7 cellular contexts compared by ENCODE assay signal in genomic region chr9:35756275-35756742, GRCh38. TPM values are rescaled to one million over a fixed set of nuclear protein-coding genes. Genes with fewer than 3 reads are reported as not detected.
A peak's percentile ranks its signal among the peaks of the same experiment; 100 is the strongest.
DNase-seq lines count a peak whose midpoint lies in the region; TF ChIP-seq lines count a peak whose summit lies in the region.
"Had no signal": no experiment of that assay in that cellular context is flagged by ENCODE, and none has a peak within 500 bp of the region (broad histone marks: within the 10 kb centered on the region; RNA-seq: fewer than 3 reads in every experiment).

No MANE protein-coding gene starts in this region.

- H3K27ac ChIP-seq in SJCRH30 = peak overlapping the region; percentile 75
- H3K27ac ChIP-seq in effector memory CD4-positive, alpha-beta T cell (ENCODE audit: insufficient read depth, low read length, poor library complexity, severe bottlenecking) = peak overlapping the region; percentile 77

- H3K4me1 ChIP-seq in SJCRH30 = no peaks in the 10 kb centered on the region
- H3K4me1 ChIP-seq in effector memory CD4-positive, alpha-beta T cell (ENCODE audit: control insufficient read depth, insufficient read depth, low read length, poor library complexity, severe bottlenecking) = peaks cover 6% of the 10 kb centered on the region

- no peaks in the 10 kb centered on the region for H3K27me3 ChIP-seq in SJCRH30
- no peaks in the 10 kb centered on the region for H3K27me3 ChIP-seq in effector memory CD4-positive, alpha-beta T cell (replicated peaks; ENCODE audit: control insufficient read depth, insufficient read depth, low read length, poor library complexity, severe bottlenecking)

- H3K4me3 ChIP-seq in SJCRH30 (peak overlapping the region; percentile 61), skeletal muscle cell (ENCODE audit: low read depth, low read length) (peak overlapping the region; percentile 36)
- peak overlapping the region; percentile 81 for H3K4me3 ChIP-seq in effector memory CD4-positive, alpha-beta T cell (ENCODE audit: insufficient read depth, low read depth, low read length, poor library complexity, severe bottlenecking)

- peak; percentile 92 for TF ChIP-seq CTCF in GM12874 (IDR thresholded peaks at IDR 0.05; ENCODE audit: insufficient read depth, low read depth, low read length)

- no peaks in the 10 kb centered on the region for H3K9me3 ChIP-seq in SJCRH30 (replicated peaks)
- H3K9me3 ChIP-seq in effector memory CD4-positive, alpha-beta T cell (ENCODE audit: control insufficient read depth, low read length) = no peaks in the 10 kb centered on the region

- DNase-seq in SJCRH30 (peak in 1 of 2 experiments; percentile 75), skeletal muscle cell (ENCODE audit: low read depth) (no peak), NCI-H82 treated with DMSO at 0.1 percent for 48 hours (lab: John Stamatoyannopoulos, UW; ENCODE audit: unreplicated experiment) (no peak), SW 1271 (lab: John Stamatoyannopoulos, UW) (no peak)
- peak in 2 of 3 donors; percentile 45 to 65 for DNase-seq in effector memory CD4-positive, alpha-beta T cell

- H3K36me3 ChIP-seq in SJCRH30 = peaks cover 7% of the 10 kb centered on the region; the same call in 1 of the 2 replicates
- peaks cover 22% of the 10 kb centered on the region for H3K36me3 ChIP-seq in effector memory CD4-positive, alpha-beta T cell (ENCODE audit: control insufficient read depth, insufficient read depth, low read length)

RNA-seq across cellular contexts. Expression of gene MSMP, which starts 2.2 kb away (rescaled TPM):
- total RNA-seq in SJCRH30 (2014; rRNA removed; shearing (Covaris generic)) = not detected in 2 replicates
- total RNA-seq: T-helper 1 cell treated with Interleukin-12 subunit alpha and Interleukin-12 subunit beta and Interleukin-4 antibody, amounts not matched to agents 30 ng/mL and 1 ng/mL, for 36 hours had no signal

RNA-seq across cellular contexts. Expression of gene RGP1, which starts 7.2 kb away (rescaled TPM):
- 14.6 and 16.3 TPM in 2 replicates for total RNA-seq in SJCRH30 (2014; rRNA removed; shearing (Covaris generic))

RNA-seq across cellular contexts. Expression of gene GBA2, which starts 7.3 kb away (rescaled TPM):
- total RNA-seq in SJCRH30 (2014; rRNA removed; shearing (Covaris generic)) = 34.4 and 37.1 TPM in 2 replicates

RNA-seq across cellular contexts. Expression of gene CREB3, which starts 23.8 kb away (rescaled TPM):
- total RNA-seq in SJCRH30 (2014; rRNA removed; shearing (Covaris generic)) = 21.1 and 21.6 TPM in 2 replicates

RNA-seq across cellular contexts. Expression of gene TLN1, which starts 24.3 kb away (rescaled TPM):
- total RNA-seq in SJCRH30 (2014; rRNA removed; shearing (Covaris generic)) = 65.0 and 70.4 TPM in 2 replicates

Comparison
In these comparisons a context has a peak if more than half of its experiments do, and no peak if none do; other contexts are left out.
1. DNase-seq: peak in effector memory CD4-positive, alpha-beta T cell (2 of 3); none in skeletal muscle cell (single experiment), NCI-H82 treated with DMSO at 0.1 percent for 48 hours (single experiment) and SW 1271 (0 of 2).
2. Peak in every context shown above with its lines, with median percentiles within 50 percentile points of each other: H3K4me3 ChIP-seq.